26 cellular contexts compared by ENCODE assay signal in genomic region chr12:106646472-106646871, GRCh38.
"Had no signal": no experiment of that assay in that cellular context is flagged by ENCODE, and none has a peak within 500 bp of the region (broad histone marks: within the 10 kb centered on the region; RNA-seq: fewer than 3 reads in every experiment).

No MANE protein-coding gene starts in this region.

- ATAC-seq: activated naive CD4-positive, alpha-beta T cell treated with anti-CD3 and anti-CD28 coated beads, Interleukin-2, amount 50 U/mL, for 72 hours; activated naive CD8-positive, alpha-beta T cell treated with anti-CD3 and anti-CD28 coated beads, Interleukin-2, amount 50 U/mL, for 24 hours; activated T-cell treated with anti-CD3 and anti-CD28 coated beads, Interleukin-2, amount 50 U/mL, for 4 hours; PC-3 had no signal

- H3K9me3 ChIP-seq: ascending aorta had no signal

- H3K4me1 ChIP-seq: ascending aorta had no signal

- DNase-seq: activated CD4-positive, alpha-beta memory T cell treated with anti-CD3 and anti-CD28 coated beads for 36 hours; activated CD4-positive, alpha-beta T cell treated with anti-CD3 and anti-CD28 coated beads, Interleukin-2, amount 10 ng/mL, durations not matched to agents 7 days and 5 days; activated CD4-positive, CD25-positive, alpha-beta regulatory T cell; activated CD8-positive, alpha-beta memory T cell treated with anti-CD3 and anti-CD28 coated beads for 24 hours; activated effector memory CD4-positive, alpha-beta T cell treated with anti-CD3 and anti-CD28 coated beads, Interleukin-2, amount 50 U/mL, for 16 hours; activated naive CD4-positive, alpha-beta T cell treated with Interleukin-2 at 50 U/mL for 16 hours; activated naive CD8-positive, alpha-beta T cell treated with anti-CD3 and anti-CD28 coated beads, Interleukin-2, amount 50 U/mL, for 24 hours; activated T-cell treated with anti-CD3 and anti-CD28 coated beads, Interleukin-2, amount 50 U/mL, for 4 hours; amniotic stem cell; cerebellar nuclear complex; KG1; MV-4-11; NCI-H1092 treated with DMSO at 0.1 percent for 48 hours; NCI-H1417 treated with DMSO at 0.1 percent for 48 hours; NCI-H1694; NCI-H2029; NCI-H2107; NCI-H2171 treated with DMSO at 0.1 percent for 48 hours; NCI-H226; NCI-H510A; NCI-H526 treated with DMSO at 0.1 percent for 48 hours; PC-3; SHP77 treated with DMSO at 0.1 percent for 48 hours had no signal

- H3K27ac ChIP-seq: ascending aorta, cardiac muscle cell had no signal

- H3K4me3 ChIP-seq: ascending aorta, cardiac muscle cell had no signal

- H3K27me3 ChIP-seq: ascending aorta, cardiac muscle cell had no signal

- H3K36me3 ChIP-seq: ascending aorta, cardiac muscle cell had no signal
